1 cellular context compared by ENCODE assay signal in the genomic region with DNA sequence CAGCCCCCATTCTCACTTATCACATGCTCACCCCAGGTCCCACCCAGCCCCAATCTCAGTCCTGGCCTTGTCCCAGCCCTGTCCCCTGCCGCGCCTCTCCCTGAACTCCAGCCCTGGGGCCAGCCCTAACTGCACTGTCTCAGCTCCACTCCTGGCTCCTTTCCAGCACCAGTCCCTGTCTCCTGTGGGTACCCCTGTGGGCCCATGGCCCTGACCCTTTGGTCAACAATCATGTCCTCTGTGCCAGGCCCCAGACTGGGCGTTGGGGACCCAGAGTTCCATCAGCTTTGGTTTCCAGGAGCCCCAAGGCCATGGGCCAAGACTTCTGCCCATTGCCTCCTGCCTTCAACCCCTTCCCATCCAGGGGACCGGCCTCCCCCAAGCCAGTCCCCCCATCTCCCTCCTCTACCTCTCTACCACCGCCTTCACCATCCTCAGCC.
TF ChIP-seq lines count a peak whose summit lies in the region.

No MANE protein-coding gene starts in this region.

TF ChIP-seq in HepG2, 621 proteins besides CTCF, POLR2A, EP300 and RAD21:
- no peak for TF ChIP-seq ZBTB20 (CRISPR knock-in tag; IDR thresholded peaks at IDR 0.05; ENCODE audit: borderline replicate concordance, low read depth)
